18 cellular contexts compared by ENCODE assay signal in genomic region chr5:107772418-107773310, GRCh38.
A peak's percentile ranks its signal among the peaks of the same experiment; 100 is the strongest.
DNase-seq lines count a peak whose midpoint lies in the region; ATAC-seq, FAIRE-seq and TF ChIP-seq lines count a peak whose summit lies in the region.
"Had no signal": no experiment of that assay in that cellular context is flagged by ENCODE, and none has a peak within 500 bp of the region (broad histone marks: within the 10 kb centered on the region; RNA-seq: fewer than 3 reads in every experiment).

No MANE protein-coding gene starts in this region.

- H3K27me3 ChIP-seq in NT2/D1 (ENCODE audit: insufficient read depth, insufficient read length) (no peaks in the 10 kb centered on the region), upper lobe of right lung (no peaks in the 10 kb centered on the region)
- H3K27me3 ChIP-seq: tibial artery had no signal

- TF ChIP-seq POLR2A in GM12891 (IDR thresholded peaks at IDR 0.05; ENCODE audit: low read depth, low read length) = no peak

- H3K27ac ChIP-seq in upper lobe of right lung = no peak overlapping the region
- H3K27ac ChIP-seq: epithelial cell of prostate, parathyroid adenoma, tibial artery had no signal

- no peak overlapping the region for H3K9ac ChIP-seq in NT2/D1 (ENCODE audit: insufficient read length, low read depth)
- H3K9ac ChIP-seq: parathyroid adenoma had no signal

- H3K4me3 ChIP-seq in NT2/D1 (ENCODE audit: insufficient read length, low read depth) = no peak overlapping the region
- no peak overlapping the region for H3K4me3 ChIP-seq in upper lobe of right lung
- H3K4me3 ChIP-seq: tibial artery had no signal

- H3K9me3 ChIP-seq in NT2/D1 (ENCODE audit: insufficient read depth, low read length) (no peaks in the 10 kb centered on the region), upper lobe of right lung (no peaks in the 10 kb centered on the region)
- H3K9me3 ChIP-seq: tibial artery had no signal

- no peak for FAIRE-seq in GM12891 (lab: Jason Lieb, UNC)
- FAIRE-seq: D721Med, TTC549 had no signal

- intact Hi-C loops in Right ventricle myocardium superior (cut with DNase I) = no loop called here
- intact Hi-C loops in upper lobe of right lung (cut with DNase I) = no loop called here

- ATAC-seq in Right ventricle myocardium superior (ENCODE audit: poor library complexity) = peak; percentile 84
- peak; percentile 51 for ATAC-seq in upper lobe of right lung

- DNase-seq in NCI-H82 (lab: John Stamatoyannopoulos, UW) (peak; percentile 2), NCI-H82 treated with DMSO at 0.1 percent for 48 hours (lab: John Stamatoyannopoulos, UW; ENCODE audit: unreplicated experiment) (no peak), NT2/D1 (ENCODE audit: low read depth, low spot score) (peak; percentile 3), Right ventricle myocardium superior (peak; percentile 47), upper lobe of right lung (no peak), GM12891 (ENCODE audit: insufficient read length, low spot score) (no peak), middle frontal gyrus (ENCODE audit: extremely low spot score, low spot score) (no peak)
- no peak for DNase-seq in activated CD8-positive, alpha-beta memory T cell treated with anti-CD3 and anti-CD28 coated beads, Interleukin-2, amount 50 U/mL, for 4 hours
- DNase-seq: activated naive CD4-positive, alpha-beta T cell treated with anti-CD3 and anti-CD28 coated beads, Interleukin-2, amount 50 U/mL, for 16 hours; central memory CD4-positive, alpha-beta T cell; midbrain; RPMI8226; stimulated activated CD4-positive, alpha-beta T cell treated with anti-CD3 and anti-CD28 coated beads, Interleukin-15, amount 100 ng/mL, for 24 hours; tibial artery had no signal

- no peaks in the 10 kb centered on the region for H3K36me3 ChIP-seq in NT2/D1 (ENCODE audit: insufficient read depth, insufficient read length, low read length)
- H3K36me3 ChIP-seq in upper lobe of right lung = no peaks in the 10 kb centered on the region
- H3K36me3 ChIP-seq: tibial artery had no signal

- TF ChIP-seq CTCF in upper lobe of right lung (IDR thresholded peaks at IDR 0.05) = no peak

- H3K4me1 ChIP-seq in NT2/D1 (ENCODE audit: insufficient read depth, insufficient read length) (no peaks in the 10 kb centered on the region), upper lobe of right lung (no peaks in the 10 kb centered on the region)
- H3K4me1 ChIP-seq: parathyroid adenoma, tibial artery had no signal

TF ChIP-seq in GM12891, 5 proteins besides CTCF, POLR2A, EP300 and RAD21:
- TF ChIP-seq SPI1 (IDR thresholded peaks at IDR 0.05; ENCODE audit: low read depth, low read length) (no peak), PAX5 (IDR thresholded peaks at IDR 0.05; ENCODE audit: insufficient read depth, low read length, severe bottlenecking) (no peak), POU2F2 (IDR thresholded peaks at IDR 0.05; ENCODE audit: low read depth, low read length) (no peak), POLR2AphosphoS5 (IDR thresholded peaks at IDR 0.05; ENCODE audit: low read depth, low read length) (no peak), TAF1 (IDR thresholded peaks at IDR 0.05; ENCODE audit: low read depth, low read length) (no peak)

Comparison
In these comparisons a context has a peak if more than half of its experiments do, and no peak if none do; other contexts are left out.
1. DNase-seq: peak in NCI-H82 (single experiment), NT2/D1 (single experiment) and Right ventricle myocardium superior (single experiment); none in NCI-H82 treated with DMSO at 0.1 percent for 48 hours (single experiment), upper lobe of right lung (single experiment), GM12891 (single experiment), middle frontal gyrus (single experiment) and activated CD8-positive, alpha-beta memory T cell treated with anti-CD3 and anti-CD28 coated beads, Interleukin-2, amount 50 U/mL, for 4 hours (single experiment).